10 cellular contexts compared by ENCODE assay signal in the genomic region with DNA sequence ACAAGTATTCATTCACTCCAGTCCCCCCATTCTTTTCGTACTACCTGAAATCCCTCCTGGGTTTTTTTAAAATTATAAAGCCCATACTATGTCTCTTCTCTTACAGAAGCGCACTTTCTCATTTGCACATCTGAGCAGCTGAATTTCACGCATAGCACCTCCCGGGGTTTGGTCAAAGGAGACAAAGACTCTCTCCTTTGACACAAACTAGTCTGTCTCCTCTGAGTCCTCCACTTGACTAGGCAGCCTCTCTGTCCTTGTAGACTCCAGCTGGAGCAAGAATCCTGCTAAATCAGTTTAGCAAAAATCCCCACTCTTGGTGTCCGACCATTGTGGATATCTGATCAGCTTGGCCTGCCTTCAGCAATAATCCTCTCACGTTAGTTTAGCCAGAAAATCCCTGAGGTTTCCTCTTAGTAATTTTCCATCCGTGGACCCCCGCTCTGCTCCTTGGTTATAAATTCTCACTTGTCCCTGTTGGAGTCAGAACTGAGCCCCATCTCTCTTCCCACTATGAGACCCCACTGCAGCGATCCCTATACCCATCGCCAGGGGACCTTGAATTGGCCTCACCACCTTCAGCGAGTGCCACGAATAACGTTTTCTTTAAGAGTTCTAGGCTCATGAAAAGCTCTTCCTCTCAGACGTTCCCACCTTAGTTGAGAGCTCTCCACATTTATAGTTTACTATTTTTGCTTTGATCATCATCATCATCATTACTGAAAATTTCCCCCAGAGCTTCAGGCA. TPM values are rescaled to one million over a fixed set of nuclear protein-coding genes. Genes with fewer than 3 reads are reported as not detected.
DNase-seq lines count a peak whose midpoint lies in the region; ATAC-seq and TF ChIP-seq lines count a peak whose summit lies in the region.
"Had no signal": no experiment of that assay in that cellular context is flagged by ENCODE, and none has a peak within 500 bp of the region (broad histone marks: within the 10 kb centered on the region; RNA-seq: fewer than 3 reads in every experiment).

No MANE protein-coding gene starts in this region.

- H3K4me3 Mint-ChIP-seq in T-helper 17 cell (no peak overlapping the region), glutamatergic neuron (ENCODE audit: unreplicated experiment) (peak overlapping the region; percentile 47)

- H3K9me3 Mint-ChIP-seq in glutamatergic neuron (ENCODE audit: unreplicated experiment): no peaks in the 10 kb centered on the region

- TF ChIP-seq CTCF in glutamatergic neuron (IDR thresholded peaks at IDR 0.05; ENCODE audit: partially characterized antibody, unreplicated experiment): no peak

- H3K27me3 Mint-ChIP-seq in T-helper 17 cell (peaks cover 70% of the 10 kb centered on the region), glutamatergic neuron (ENCODE audit: unreplicated experiment) (peaks cover 7% of the 10 kb centered on the region)

- no peak for ATAC-seq in T-helper 17 cell
- no peak for ATAC-seq in HG03460 (IDR thresholded peaks at IDR 0.05; ENCODE audit: unreplicated experiment)

- H3K36me3 Mint-ChIP-seq in T-helper 17 cell (ENCODE audit: low read depth) (peaks cover 8% of the 10 kb centered on the region), glutamatergic neuron (ENCODE audit: unreplicated experiment) (no peaks in the 10 kb centered on the region)

- peak; percentile 21 for DNase-seq in activated CD4-positive, alpha-beta T cell treated with anti-CD3 and anti-CD28 coated beads for 48 hours
- no peak for DNase-seq in activated CD4-positive, alpha-beta T cell treated with anti-CD3 and anti-CD28 coated beads for 1 hour
- no peak for DNase-seq in T-helper 17 cell
- DNase-seq in glutamatergic neuron: no peak
- peak; percentile 16 for DNase-seq in stimulated activated CD4-positive, alpha-beta T cell treated with anti-CD3 and anti-CD28 coated beads, Interleukin-4, amount 100 ng/mL, for 24 hours
- no peak for DNase-seq in SKM-1 (lab: John Stamatoyannopoulos, UW; ENCODE audit: unreplicated experiment)
- DNase-seq in DMS 273 treated with DMSO at 0.1 percent for 48 hours (lab: John Stamatoyannopoulos, UW): no peak

- no peaks in the 10 kb centered on the region for H3K9me3 ChIP-seq in T-helper 17 cell (ENCODE audit: control insufficient read depth, low read length, poor library complexity, severe bottlenecking)
- H3K9me3 ChIP-seq: HAP-1 had no signal

- H3K4me1 Mint-ChIP-seq in T-helper 17 cell (peaks cover 17% of the 10 kb centered on the region), glutamatergic neuron (ENCODE audit: low read depth, unreplicated experiment) (no peaks in the 10 kb centered on the region)

- peak overlapping the region; percentile 79 for H3K27ac Mint-ChIP-seq in T-helper 17 cell
- H3K27ac Mint-ChIP-seq in glutamatergic neuron (ENCODE audit: unreplicated experiment): no peak overlapping the region

RNA-seq across cellular contexts. Expression of gene PDYN, which starts 29.0 kb away (rescaled TPM):
- total RNA-seq in T-helper 17 cell (not detected), glutamatergic neuron (ENCODE audit: unreplicated experiment) (not detected)
- total RNA-seq: HT1080 had no signal

Comparison
In these comparisons a context has a peak if more than half of its experiments do, and no peak if none do; other contexts are left out.
1. DNase-seq: peak in activated CD4-positive, alpha-beta T cell treated with anti-CD3 and anti-CD28 coated beads for 48 hours (single experiment) and stimulated activated CD4-positive, alpha-beta T cell treated with anti-CD3 and anti-CD28 coated beads, Interleukin-4, amount 100 ng/mL, for 24 hours (single experiment); none in activated CD4-positive, alpha-beta T cell treated with anti-CD3 and anti-CD28 coated beads for 1 hour (single experiment), T-helper 17 cell (0 of 3), glutamatergic neuron (single experiment), SKM-1 (single experiment) and DMS 273 treated with DMSO at 0.1 percent for 48 hours (single experiment).